In the genomic region with DNA sequence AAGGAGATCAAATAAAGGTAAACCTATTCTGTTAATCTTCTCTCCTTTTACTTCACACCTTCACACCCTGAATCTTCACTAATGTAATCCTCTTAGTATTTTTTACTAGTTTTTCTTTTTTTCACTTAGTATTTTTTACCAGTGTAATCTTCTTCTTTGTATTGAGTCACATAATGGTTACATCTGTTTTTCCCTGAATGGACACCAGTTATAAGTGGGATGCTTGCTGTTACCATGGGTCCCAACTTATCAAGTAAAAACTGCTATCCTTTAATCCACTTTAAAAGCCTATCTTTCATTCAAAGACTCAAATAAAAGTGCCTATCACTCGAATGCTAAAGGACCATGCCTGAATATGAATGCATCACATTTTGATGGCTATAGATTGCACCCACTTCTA, we compare ENCODE assay signal across 31 cellular contexts.
"Had no signal": no experiment of that assay in that cellular context is flagged by ENCODE, and none has a peak within 500 bp of the region (broad histone marks: within the 10 kb centered on the region; RNA-seq: fewer than 3 reads in every experiment).

No MANE protein-coding gene starts in this region.

- ATAC-seq: activated CD8-positive, alpha-beta memory T cell treated with anti-CD3 and anti-CD28 coated beads, Interleukin-2, amount 10 ng/mL, durations not matched to agents 7 days and 5 days; activated CD8-positive, alpha-beta T cell treated with anti-CD3 and anti-CD28 coated beads, Interleukin-2, amount 10 ng/mL, durations not matched to agents 7 days and 5 days; body of pancreas; effector memory CD8-positive, alpha-beta T cell; gastrocnemius medialis; left cardiac atrium; left ventricle myocardium superior; naive thymus-derived CD4-positive, alpha-beta T cell; stimulated activated naive B cell treated with anti-CD40 and anti-IgM and Interleukin-4, amounts not matched to agents 10 μg/mL and 1 μg/mL and 100 μg/mL, for 72 hours; upper lobe of right lung had no signal

- H3K27ac Mint-ChIP-seq: activated CD4-positive, alpha-beta T cell treated with anti-CD3 and anti-CD28 coated beads for 36 hours; activated CD8-positive, alpha-beta memory T cell treated with anti-CD3 and anti-CD28 coated beads, Interleukin-2, amount 10 ng/mL, durations not matched to agents 7 days and 5 days; activated CD8-positive, alpha-beta T cell treated with anti-CD3 and anti-CD28 coated beads, Interleukin-2, amount 10 ng/mL, durations not matched to agents 7 days and 5 days; activated naive CD4-positive, alpha-beta T cell treated with anti-CD3 and anti-CD28 coated beads for 36 hours; activated naive CD8-positive, alpha-beta T cell treated with anti-CD3 and anti-CD28 coated beads for 36 hours; mesothelial cell of epicardium; neural progenitor cell; stimulated activated naive B cell treated with anti-CD40 and anti-IgM and Interleukin-4, amounts not matched to agents 10 μg/mL and 1 μg/mL and 100 μg/mL, for 72 hours; T-helper 2 cell treated with Interferon-gamma antibody and Interleukin-4, amounts not matched to agents 5 μg/mL and 100 μg/mL, for 36 hours had no signal

- H3K4me1 Mint-ChIP-seq: mesothelial cell of epicardium had no signal

- H3K27ac ChIP-seq: adrenal gland, body of pancreas, colonic mucosa, neural progenitor cell, parathyroid adenoma, right atrium auricular region, stomach, suprapubic skin, tibial artery, upper lobe of right lung had no signal

- H3K9me3 Mint-ChIP-seq: activated naive CD4-positive, alpha-beta T cell treated with anti-CD3 and anti-CD28 coated beads for 36 hours; activated naive CD8-positive, alpha-beta T cell treated with anti-CD3 and anti-CD28 coated beads for 36 hours; effector memory CD8-positive, alpha-beta T cell; mesothelial cell of epicardium; naive thymus-derived CD4-positive, alpha-beta T cell; neural progenitor cell; stimulated activated naive B cell treated with anti-CD40 and anti-IgM and Interleukin-4, amounts not matched to agents 10 μg/mL and 1 μg/mL and 100 μg/mL, for 72 hours; T-helper 2 cell treated with Interferon-gamma antibody and Interleukin-4, amounts not matched to agents 5 μg/mL and 100 μg/mL, for 36 hours had no signal

- H3K27me3 Mint-ChIP-seq: activated CD4-positive, alpha-beta T cell treated with anti-CD3 and anti-CD28 coated beads for 36 hours; activated CD8-positive, alpha-beta memory T cell treated with anti-CD3 and anti-CD28 coated beads, Interleukin-2, amount 10 ng/mL, durations not matched to agents 7 days and 5 days; activated naive CD8-positive, alpha-beta T cell treated with anti-CD3 and anti-CD28 coated beads for 36 hours; effector memory CD8-positive, alpha-beta T cell; stimulated activated naive B cell treated with anti-CD40 and anti-IgM and Interleukin-4, amounts not matched to agents 10 μg/mL and 1 μg/mL and 100 μg/mL, for 72 hours had no signal

- H3K4me3 Mint-ChIP-seq: activated CD4-positive, alpha-beta T cell treated with anti-CD3 and anti-CD28 coated beads for 36 hours; activated CD8-positive, alpha-beta memory T cell treated with anti-CD3 and anti-CD28 coated beads, Interleukin-2, amount 10 ng/mL, durations not matched to agents 7 days and 5 days; activated CD8-positive, alpha-beta T cell treated with anti-CD3 and anti-CD28 coated beads, Interleukin-2, amount 10 ng/mL, durations not matched to agents 7 days and 5 days; activated naive CD4-positive, alpha-beta T cell treated with anti-CD3 and anti-CD28 coated beads for 36 hours; activated naive CD8-positive, alpha-beta T cell treated with anti-CD3 and anti-CD28 coated beads for 36 hours; effector memory CD8-positive, alpha-beta T cell; mesothelial cell of epicardium; naive thymus-derived CD4-positive, alpha-beta T cell; neural progenitor cell; stimulated activated naive B cell treated with anti-CD40 and anti-IgM and Interleukin-4, amounts not matched to agents 10 μg/mL and 1 μg/mL and 100 μg/mL, for 72 hours; T-helper 2 cell treated with Interferon-gamma antibody and Interleukin-4, amounts not matched to agents 5 μg/mL and 100 μg/mL, for 36 hours had no signal

- DNase-seq: activated CD4-positive, CD25-positive, alpha-beta regulatory T cell; activated CD8-positive, alpha-beta memory T cell treated with anti-CD3 and anti-CD28 coated beads, Interleukin-2, amount 10 ng/mL, durations not matched to agents 7 days and 5 days; activated CD8-positive, alpha-beta T cell treated with anti-CD3 and anti-CD28 coated beads, Interleukin-2, amount 10 ng/mL, durations not matched to agents 7 days and 5 days; activated effector memory CD4-positive, alpha-beta T cell treated with anti-CD3 and anti-CD28 coated beads, Interleukin-2, amount 50 U/mL, for 16 hours; activated naive CD4-positive, alpha-beta T cell treated with anti-CD3 and anti-CD28 coated beads for 36 hours; activated naive CD8-positive, alpha-beta T cell treated with anti-CD3 and anti-CD28 coated beads for 36 hours; adrenal gland; aorta; body of pancreas; cerebellar nuclear complex; colonic mucosa; effector memory CD8-positive, alpha-beta T cell; gastrocnemius medialis; glutamatergic neuron; islet precursor cell; left cardiac atrium; left ventricle myocardium superior; naive thymus-derived CD4-positive, alpha-beta T cell; occipital lobe; stimulated activated CD4-positive, alpha-beta T cell treated with anti-CD3 and anti-CD28 coated beads, Interleukin-2, amount 100 ng/mL, for 24 hours; stimulated activated naive B cell treated with anti-CD40 and anti-IgM and Interleukin-4, amounts not matched to agents 10 μg/mL and 1 μg/mL and 100 μg/mL, for 72 hours; stomach; tibial artery; upper lobe of right lung had no signal
